Comparison of ENCODE assay signal across 2 cellular contexts in genomic region chr19:7527516-7528191, GRCh38.
TF ChIP-seq lines count a peak whose summit lies in the region.

No MANE protein-coding gene starts in this region.

TF ChIP-seq in GM12878, 131 proteins besides CTCF, POLR2A, EP300 and RAD21:
- TF ChIP-seq ZSCAN29 (IDR thresholded peaks at IDR 0.05) (no peak), MYC (IDR thresholded peaks at IDR 0.05; ENCODE audit: insufficient read depth, insufficient read length, insufficient replicate concordance, low read length, severe bottlenecking) (no peak), BHLHE40 (IDR thresholded peaks at IDR 0.05; ENCODE audit: borderline replicate concordance in 1 of 2, low read depth in 2 of 2, low read length in 1 of 2) (no peak), KDM1A (IDR thresholded peaks at IDR 0.05; ENCODE audit: borderline replicate concordance) (no peak), STAT3 (IDR thresholded peaks at IDR 0.05; ENCODE audit: low read depth, low read length) (no peak), BRCA1 (IDR thresholded peaks at IDR 0.05; ENCODE audit: low read depth, low read length) (no peak), GABPA (IDR thresholded peaks at IDR 0.05; ENCODE audit: low read depth) (no peak), JUNB (IDR thresholded peaks at IDR 0.05) (no peak)
- TF ChIP-seq, protein P1, sequence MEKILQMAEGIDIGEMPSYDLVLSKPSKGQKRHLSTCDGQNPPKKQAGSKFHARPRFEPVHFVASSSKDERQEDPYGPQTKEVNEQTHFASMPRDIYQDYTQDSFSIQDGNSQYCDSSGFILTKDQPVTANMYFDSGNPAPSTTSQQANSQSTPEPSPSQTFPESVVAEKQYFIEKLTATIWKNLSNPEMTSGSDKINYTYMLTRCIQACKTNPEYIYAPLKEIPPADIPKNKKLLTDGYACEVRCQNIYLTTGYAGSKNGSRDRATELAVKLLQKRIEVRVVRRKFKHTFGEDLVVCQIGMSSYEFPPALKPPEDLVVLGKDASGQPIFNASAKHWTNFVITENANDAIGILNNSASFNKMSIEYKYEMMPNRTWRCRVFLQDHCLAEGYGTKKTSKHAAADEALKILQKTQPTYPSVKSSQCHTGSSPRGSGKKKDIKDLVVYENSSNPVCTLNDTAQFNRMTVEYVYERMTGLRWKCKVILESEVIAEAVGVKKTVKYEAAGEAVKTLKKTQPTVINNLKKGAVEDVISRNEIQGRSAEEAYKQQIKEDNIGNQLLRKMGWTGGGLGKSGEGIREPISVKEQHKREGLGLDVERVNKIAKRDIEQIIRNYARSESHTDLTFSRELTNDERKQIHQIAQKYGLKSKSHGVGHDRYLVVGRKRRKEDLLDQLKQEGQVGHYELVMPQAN (conservative IDR thresholded peaks at IDR 0.05) = no peak

TF ChIP-seq in WTC11, 78 proteins besides CTCF, POLR2A, EP300 and RAD21:
- TF ChIP-seq, protein P2, sequence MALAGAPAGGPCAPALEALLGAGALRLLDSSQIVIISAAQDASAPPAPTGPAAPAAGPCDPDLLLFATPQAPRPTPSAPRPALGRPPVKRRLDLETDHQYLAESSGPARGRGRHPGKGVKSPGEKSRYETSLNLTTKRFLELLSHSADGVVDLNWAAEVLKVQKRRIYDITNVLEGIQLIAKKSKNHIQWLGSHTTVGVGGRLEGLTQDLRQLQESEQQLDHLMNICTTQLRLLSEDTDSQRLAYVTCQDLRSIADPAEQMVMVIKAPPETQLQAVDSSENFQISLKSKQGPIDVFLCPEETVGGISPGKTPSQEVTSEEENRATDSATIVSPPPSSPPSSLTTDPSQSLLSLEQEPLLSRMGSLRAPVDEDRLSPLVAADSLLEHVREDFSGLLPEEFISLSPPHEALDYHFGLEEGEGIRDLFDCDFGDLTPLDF (CRISPR knock-in tag; IDR thresholded peaks at IDR 0.05) = no peak
